Comparison of ENCODE assay signal across 25 cellular contexts in the genomic region with DNA sequence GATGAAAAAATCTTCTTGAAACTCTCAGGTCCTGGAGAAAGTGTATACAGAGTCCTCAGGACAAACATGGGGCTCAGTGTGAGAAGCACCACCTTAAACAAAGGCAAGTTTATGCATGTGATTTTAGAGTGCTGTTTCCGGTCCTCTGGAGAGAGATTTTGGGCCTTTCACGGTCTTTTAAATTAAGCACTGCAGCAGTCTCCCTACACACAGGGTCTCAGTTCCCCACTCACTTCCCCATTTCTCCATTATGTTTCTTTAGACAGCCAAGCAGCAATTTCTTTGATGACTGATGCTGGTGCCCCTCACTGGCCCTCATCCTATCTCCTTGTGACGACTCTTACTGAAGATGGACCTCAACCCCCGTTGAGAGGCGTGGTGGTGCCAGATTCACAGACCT.
DNase-seq lines count a peak whose midpoint lies in the region; ATAC-seq and TF ChIP-seq lines count a peak whose summit lies in the region.
"Had no signal": no experiment of that assay in that cellular context is flagged by ENCODE, and none has a peak within 500 bp of the region (broad histone marks: within the 10 kb centered on the region; RNA-seq: fewer than 3 reads in every experiment).

No MANE protein-coding gene starts in this region.

- no peak overlapping the region for H4K5ac ChIP-seq in mesendoderm (ENCODE audit: low read length)

- POLR2A ChIA-PET in activated B cell treated with CpG ODN at 0.5 μM for 24 hours (lab: Charles Lee), result interaction anchor here (0.7 kb wide), 1 partner anchor 31 kb away, joined by 3 read pairs; no protein-coding TSS in a partner anchor

- no peak for TF ChIP-seq CTCF in NB4 (IDR thresholded peaks at IDR 0.05; ENCODE audit: low read depth, low read length)
- TF ChIP-seq CTCF in activated B cell treated with CpG ODN at 0.5 μM for 24 hours (IDR thresholded peaks at IDR 0.05), result no peak
- TF ChIP-seq CTCF in spleen (IDR thresholded peaks at IDR 0.05 in 8 of 11, conservative IDR thresholded peaks at IDR 0.05 in 3 of 11), result no peak
- TF ChIP-seq CTCF in mammary epithelial cell (conservative IDR thresholded peaks at IDR 0.05 in 1 of 2, IDR thresholded peaks at IDR 0.05 in 1 of 2; ENCODE audit: extremely low read depth in 1 of 2, insufficient read depth in 1 of 2, low read depth in 1 of 2, low read length in 2 of 2), result no peak

- no peak overlapping the region for H4K8ac ChIP-seq in mesendoderm (ENCODE audit: low read depth, low read length)

- H3K4me1 Mint-ChIP-seq in activated B cell treated with CpG ODN at 0.5 μM for 24 hours, result peaks cover 20% of the 10 kb centered on the region

- H3K56ac ChIP-seq in mesendoderm (ENCODE audit: low read length), result no peak overlapping the region

- H3K27me3 ChIP-seq in mesendoderm (ENCODE audit: insufficient read depth, low read length, poor library complexity), result no peaks in the 10 kb centered on the region
- no peaks in the 10 kb centered on the region for H3K27me3 ChIP-seq in spleen (replicated peaks in 1 of 7)
- H3K27me3 ChIP-seq in mammary epithelial cell (ENCODE audit: insufficient read depth, low read length), result no peaks in the 10 kb centered on the region
- H3K27me3 ChIP-seq: MG63, Peyer's patch had no signal

- H3K9me3 ChIP-seq in spleen (no peaks in the 10 kb centered on the region), mammary epithelial cell (replicated peaks; ENCODE audit: insufficient read depth, low read length) (no peaks in the 10 kb centered on the region)
- H3K9me3 ChIP-seq: HAP-1, MG63, Peyer's patch had no signal

- no peak overlapping the region for H3K4me3 ChIP-seq in NB4 (ENCODE audit: low read depth, low read length)
- no peak overlapping the region for H3K4me3 ChIP-seq in mesendoderm (ENCODE audit: low read length)
- no peak overlapping the region for H3K4me3 ChIP-seq in spleen
- no peak overlapping the region for H3K4me3 ChIP-seq in mammary epithelial cell (replicated peaks in 1 of 3; ENCODE audit: insufficient read depth in 1 of 3, low read depth in 2 of 3, low read length in 3 of 3)
- H3K4me3 ChIP-seq: GM23248, HAP-1, MG63, Peyer's patch, SK-N-MC had no signal

- H3K79me2 ChIP-seq in mesendoderm (ENCODE audit: control insufficient read depth, insufficient read depth, low read length) (no peaks in the 10 kb centered on the region), mammary epithelial cell (ENCODE audit: insufficient read depth, low read length) (no peaks in the 10 kb centered on the region)

- no peak overlapping the region for H2AK5ac ChIP-seq in mesendoderm (ENCODE audit: low read length)

- H3K4me1 ChIP-seq in mesendoderm (ENCODE audit: control insufficient read depth, low read depth, low read length) (peaks cover 3% of the 10 kb centered on the region), spleen (peaks cover 0 to 16% (median 4%) of the 10 kb centered on the region in 6 donors), mammary epithelial cell (ENCODE audit: insufficient read depth, low read length) (no peaks in the 10 kb centered on the region)
- H3K4me1 ChIP-seq: Peyer's patch had no signal

- no peak overlapping the region for H2BK5ac ChIP-seq in mesendoderm (ENCODE audit: low read length)

- dilution Hi-C loops in mammary epithelial cell (cut with HindIII; ENCODE audit: low sequenced_read_pairs), result no loop called here

- TF ChIP-seq POLR2A in NB4 (IDR thresholded peaks at IDR 0.05; ENCODE audit: extremely low read depth, insufficient read length) (no peak), spleen (IDR thresholded peaks at IDR 0.05) (no peak)

- ATAC-seq in activated B cell treated with CpG ODN at 0.5 μM for 24 hours (ENCODE audit: low read depth), result peak; percentile 41

- H3K4me2 ChIP-seq in mesendoderm (ENCODE audit: low read length) (no peak overlapping the region), mammary epithelial cell (ENCODE audit: insufficient read depth, low read depth, low read length) (no peak overlapping the region)

- CTCF ChIA-PET in activated B cell treated with CpG ODN at 0.5 μM for 24 hours (lab: Charles Lee), result interaction anchor here (2.2 kb wide), 1 partner anchor 1028 kb away, joined by 8 read pairs; no protein-coding TSS in a partner anchor
- CTCF ChIA-PET in mammary epithelial cell (lab: Charles Lee; ENCODE audit: low non-redundant PET), result no interaction called here

- H3K9me3 Mint-ChIP-seq in activated B cell treated with CpG ODN at 0.5 μM for 24 hours, result no peaks in the 10 kb centered on the region
- H3K9me3 Mint-ChIP-seq: CD8-positive, alpha-beta memory T cell; HFFc6 had no signal

- peak overlapping the region; percentile 61 for H3K27ac Mint-ChIP-seq in activated B cell treated with CpG ODN at 0.5 μM for 24 hours
- H3K27ac Mint-ChIP-seq: CD14-positive monocyte; CD8-positive, alpha-beta memory T cell; HFFc6 had no signal

- no peaks in the 10 kb centered on the region for H4K20me1 ChIP-seq in mammary epithelial cell (ENCODE audit: insufficient read depth, low read length)

- no peaks in the 10 kb centered on the region for H3K36me3 Mint-ChIP-seq in activated B cell treated with CpG ODN at 0.5 μM for 24 hours (ENCODE audit: low read depth)
- H3K36me3 Mint-ChIP-seq: CD14-positive monocyte; CD8-positive, alpha-beta memory T cell had no signal

- peak; percentile 1 for DNase-seq in NB4 (ENCODE audit: low read depth)
- no peak for DNase-seq in activated B cell treated with CpG ODN at 0.5 μM for 24 hours
- DNase-seq in mesendoderm, result no peak
- DNase-seq in effector CD8-positive, alpha-beta T cell (lab: John Stamatoyannopoulos, UW), result no peak
- no peak for DNase-seq in G401 (ENCODE audit: low spot score)
- DNase-seq in spleen, result no peak
- no peak for DNase-seq in mammary epithelial cell
- DNase-seq: CD8-positive, alpha-beta memory T cell; DMS 273 treated with DMSO at 0.1 percent for 48 hours; DMS79; EL; GF-D8; GM23248; HFFc6; KG1; MG63; NCI-H2029; NCI-H446 treated with DMSO at 0.1 percent for 48 hours; NCI-H526; NCI-H82; Peyer's patch; SIG-M5 had no signal

- H3K4ac ChIP-seq in mesendoderm (ENCODE audit: low read depth, low read length), result no peak overlapping the region

- H2BK15ac ChIP-seq in mesendoderm (replicated peaks; ENCODE audit: low read depth), result no peak overlapping the region

- H3K23ac ChIP-seq in mesendoderm (ENCODE audit: low read length), result no peak overlapping the region

- H3K4me3 Mint-ChIP-seq in activated B cell treated with CpG ODN at 0.5 μM for 24 hours, result no peak overlapping the region
- H3K4me3 Mint-ChIP-seq: CD14-positive monocyte; CD8-positive, alpha-beta memory T cell; HFFc6 had no signal

- H2BK120ac ChIP-seq in mesendoderm (ENCODE audit: low read depth, low read length), result peak overlapping the region; percentile 39

- H3K9ac ChIP-seq in mesendoderm (ENCODE audit: low read length), result no peak overlapping the region
- no peak overlapping the region for H3K9ac ChIP-seq in mammary epithelial cell (ENCODE audit: insufficient read depth, low read length)
- H3K9ac ChIP-seq: GM23248 had no signal

- WGBS in mesendoderm (ENCODE audit: extremely low coverage, insufficient coverage, low lambda C conversion rate), result no CpG with 5 or more reads among the region's 5 CpGs
- 70 to 97% (median 75%) methylated on average over 5 of the region's 5 CpGs for WGBS in spleen, 5 donors
- WGBS in mammary epithelial cell (ENCODE audit: low coverage, missing lambda C conversion rate), result 83% methylated on average over 5 of the region's 5 CpGs

- H3K18ac ChIP-seq in mesendoderm (ENCODE audit: low read length), result no peak overlapping the region

- no peaks in the 10 kb centered on the region for H3K36me3 ChIP-seq in mesendoderm (ENCODE audit: control insufficient read depth, insufficient read depth, low read length)
- H3K36me3 ChIP-seq in spleen, result no peaks in the 10 kb centered on the region
- no peaks in the 10 kb centered on the region for H3K36me3 ChIP-seq in mammary epithelial cell (ENCODE audit: insufficient read depth, low read length)
- H3K36me3 ChIP-seq: HAP-1, MG63, Peyer's patch had no signal

- H3K27ac ChIP-seq in mesendoderm (ENCODE audit: low read depth, low read length), result no peak overlapping the region
- no peak overlapping the region for H3K27ac ChIP-seq in spleen
- no peak overlapping the region for H3K27ac ChIP-seq in mammary epithelial cell (ENCODE audit: insufficient read depth, low read depth, low read length)
- H3K27ac ChIP-seq: GM23248, Peyer's patch, SK-N-MC had no signal

- BruUV-seq in mammary epithelial cell (replicated peaks; lab: Mats Ljungman, UMichigan), result no TSS peak

- no peak overlapping the region for H2AFZ ChIP-seq in mammary epithelial cell (ENCODE audit: low read depth, low read length)
- H2AFZ ChIP-seq: GM23248 had no signal

- in situ Hi-C loops in G401 (cut with HindIII; ENCODE audit: low sequenced_read_pairs) (no loop called here), mammary epithelial cell (cut with MboI; ENCODE audit: low sequenced_read_pairs in 2 of 2) (no loop called here)

- no peaks in the 10 kb centered on the region for H3K79me1 ChIP-seq in mesendoderm (ENCODE audit: low read length)

- peaks cover 2% of the 10 kb centered on the region for H3K27me3 Mint-ChIP-seq in activated B cell treated with CpG ODN at 0.5 μM for 24 hours

- intact Hi-C loops in activated B cell treated with CpG ODN at 0.5 μM for 24 hours (cut with micrococcal nuclease) (loop anchor here (10.0 kb wide), 2 partner anchors 264 to 916 kb away; no protein-coding TSS in a partner anchor), spleen (cut with DNase I; ENCODE audit: low total_unique reads) (loop anchor here (5.0 to 10.0 kb wide), 2 partner anchors 1028 to 1056 kb away; no protein-coding TSS in a partner anchor), mammary epithelial cell (cut with micrococcal nuclease) (loop anchor here (10.0 kb wide), 1 partner anchor 1056 kb away; no protein-coding TSS in a partner anchor)
